In the genomic region with DNA sequence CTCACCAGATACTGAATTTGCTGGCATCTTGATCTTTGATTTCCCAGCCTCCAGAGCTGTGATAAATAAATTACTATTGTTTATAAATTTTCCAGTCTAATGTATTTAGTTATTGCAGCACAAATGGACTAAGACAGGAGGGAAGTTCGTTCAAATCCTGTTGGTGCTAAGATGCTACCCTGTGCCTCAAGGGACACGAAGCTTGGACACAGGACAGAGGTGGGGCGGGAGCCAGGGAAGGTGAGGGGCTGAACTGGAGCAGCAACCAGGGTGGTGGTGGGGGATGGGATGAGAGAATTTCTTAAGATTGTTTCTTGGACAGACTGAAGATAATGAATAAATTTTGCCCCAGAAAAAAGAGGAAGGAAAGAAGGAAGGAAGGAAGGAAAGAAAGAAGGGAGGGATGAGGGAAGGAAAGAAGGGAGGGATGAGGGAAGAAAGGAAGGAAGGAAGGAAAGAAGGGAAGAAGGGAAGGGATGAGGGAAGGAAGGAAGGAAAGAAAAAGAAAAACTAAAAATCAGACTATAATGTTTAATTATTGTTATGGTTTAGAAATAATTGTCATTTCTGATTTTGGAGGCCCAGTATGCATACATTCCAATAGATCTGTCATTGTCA, we compare ENCODE assay signal across 2 cellular contexts.
TF ChIP-seq lines count a peak whose summit lies in the region.

No MANE protein-coding gene starts in this region.

TF ChIP-seq in HepG2, 621 proteins besides CTCF, POLR2A, EP300 and RAD21:
- TF ChIP-seq HNRNPK (IDR thresholded peaks at IDR 0.05; ENCODE audit: low read depth, low read length, poor library complexity, severe bottlenecking): peak; percentile 64
- TF ChIP-seq ZNF343 (CRISPR knock-in tag; IDR thresholded peaks at IDR 0.05): no peak
- TF ChIP-seq ARID2 (CRISPR knock-in tag; IDR thresholded peaks at IDR 0.05; ENCODE audit: borderline replicate concordance): no peak
- no peak for TF ChIP-seq ZNF230 (CRISPR knock-in tag; IDR thresholded peaks at IDR 0.05)
- TF ChIP-seq PCBP2 (optimal IDR thresholded peaks at IDR 0.05; ENCODE audit: low read depth, low read length, poor library complexity, severe bottlenecking): peak; percentile 7

TF ChIP-seq in H1, 55 proteins besides CTCF, POLR2A, EP300 and RAD21:
- TF ChIP-seq TAF7 (optimal IDR thresholded peaks at IDR 0.05; ENCODE audit: borderline replicate concordance, low read depth, low read length): no peak
- no peak for TF ChIP-seq JUND (IDR thresholded peaks at IDR 0.05; ENCODE audit: low read length)
- TF ChIP-seq NANOG (IDR thresholded peaks at IDR 0.05; ENCODE audit: insufficient read depth, low read depth, low read length, poor library complexity, severe bottlenecking): no peak
- no peak for TF ChIP-seq MAFK (IDR thresholded peaks at IDR 0.05; ENCODE audit: low read depth, low read length)
TF ChIP-seq in H1: peak in this region for 0.
